In the genomic region with DNA sequence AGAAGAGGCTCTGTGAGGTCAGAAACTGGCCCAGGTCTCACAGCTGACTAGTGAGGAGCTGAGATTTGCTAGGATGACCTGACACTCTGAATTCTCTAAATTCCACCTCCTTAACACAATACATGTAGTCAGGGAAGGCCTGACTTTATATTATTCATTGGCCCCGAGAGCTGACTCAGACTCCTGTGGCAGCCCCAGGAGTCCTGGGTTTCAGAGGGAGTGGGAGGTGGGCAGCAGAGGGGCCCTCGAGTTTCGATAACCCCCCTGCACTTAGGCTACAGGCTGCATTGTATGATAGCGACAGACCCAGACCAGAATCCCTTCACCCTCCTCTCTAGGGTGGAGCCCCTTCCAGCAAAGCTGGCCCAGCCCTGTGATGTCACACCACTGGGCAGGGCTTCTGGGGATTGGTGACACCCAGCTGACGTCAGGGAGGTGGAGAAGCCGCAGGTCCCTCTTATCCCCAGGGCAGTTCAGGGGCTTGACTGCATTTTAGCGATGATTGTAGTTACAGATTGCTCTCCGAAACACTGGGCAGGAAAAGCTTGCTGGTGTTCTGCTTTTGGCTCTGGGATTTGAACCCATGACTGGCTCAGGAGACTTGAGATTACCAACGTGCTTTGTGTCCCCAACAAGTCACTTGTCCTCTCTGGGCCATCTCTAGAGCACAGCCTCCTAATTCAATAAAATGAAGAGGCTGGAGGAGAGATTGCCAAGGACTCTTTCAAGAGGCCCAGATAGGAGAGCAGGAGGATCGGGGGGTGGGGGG, we compare ENCODE assay signal across 1 cellular context.
TF ChIP-seq lines count a peak whose summit lies in the region.

No MANE protein-coding gene starts in this region.

TF ChIP-seq in IMR-90, 13 proteins besides CTCF, POLR2A, EP300 and RAD21 (continued from another document):
- no peak for TF ChIP-seq RCOR1 (IDR thresholded peaks at IDR 0.05; ENCODE audit: insufficient replicate concordance, low read length)
- TF ChIP-seq CHD1 (IDR thresholded peaks at IDR 0.05; ENCODE audit: low read depth, low read length): no peak
- TF ChIP-seq MAFK (IDR thresholded peaks at IDR 0.05; ENCODE audit: low read depth, low read length): no peak
- no peak for TF ChIP-seq SMC3 (IDR thresholded peaks at IDR 0.05; ENCODE audit: low read depth, low read length)
- TF ChIP-seq, protein P1, sequence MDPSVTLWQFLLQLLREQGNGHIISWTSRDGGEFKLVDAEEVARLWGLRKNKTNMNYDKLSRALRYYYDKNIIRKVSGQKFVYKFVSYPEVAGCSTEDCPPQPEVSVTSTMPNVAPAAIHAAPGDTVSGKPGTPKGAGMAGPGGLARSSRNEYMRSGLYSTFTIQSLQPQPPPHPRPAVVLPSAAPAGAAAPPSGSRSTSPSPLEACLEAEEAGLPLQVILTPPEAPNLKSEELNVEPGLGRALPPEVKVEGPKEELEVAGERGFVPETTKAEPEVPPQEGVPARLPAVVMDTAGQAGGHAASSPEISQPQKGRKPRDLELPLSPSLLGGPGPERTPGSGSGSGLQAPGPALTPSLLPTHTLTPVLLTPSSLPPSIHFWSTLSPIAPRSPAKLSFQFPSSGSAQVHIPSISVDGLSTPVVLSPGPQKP (IDR thresholded peaks at IDR 0.05; ENCODE audit: borderline replicate concordance, low read depth, low read length): no peak
- no peak for TF ChIP-seq CEBPB (IDR thresholded peaks at IDR 0.05; ENCODE audit: low read depth, low read length)
